In genomic region chr17:32875904-32876413, GRCh38 we compare ENCODE assay signal across 9 cellular contexts. TPM values are rescaled to one million over a fixed set of nuclear protein-coding genes. Genes with fewer than 3 reads are reported as not detected.
A peak's percentile ranks its signal among the peaks of the same experiment; 100 is the strongest.
DNase-seq lines count a peak whose midpoint lies in the region; ATAC-seq and TF ChIP-seq lines count a peak whose summit lies in the region.
"Had no signal": no experiment of that assay in that cellular context is flagged by ENCODE, and none has a peak within 500 bp of the region (broad histone marks: within the 10 kb centered on the region; RNA-seq: fewer than 3 reads in every experiment).

No MANE protein-coding gene starts in this region.

- no peaks in the 10 kb centered on the region for H4K20me1 ChIP-seq in PC-3 (ENCODE audit: low read length)

- intact Hi-C loops in PC-3 (cut with micrococcal nuclease): loop anchor here (2.0 kb wide), 2 partner anchors 47 to 55 kb away; no protein-coding TSS in a partner anchor

- H3K23ac ChIP-seq in neuronal stem cell (ENCODE audit: low read depth, low read length, poor library complexity): peak overlapping the region; percentile 98

- no peaks in the 10 kb centered on the region for H3K79me1 ChIP-seq in neuronal stem cell (ENCODE audit: low read depth, low read length)

- H2BK12ac ChIP-seq in neuronal stem cell (ENCODE audit: low read length): no peak overlapping the region

- H3K9ac ChIP-seq in PC-3 (ENCODE audit: low read length) (peak overlapping the region; percentile 49), neuronal stem cell (ENCODE audit: low read depth, low read length, poor library complexity) (peak overlapping the region; percentile 56)

- H3F3A ChIP-seq in PC-3 (ENCODE audit: low read length, unreplicated experiment): no peaks in the 10 kb centered on the region

- ATAC-seq in PC-3: no peak

- no peak overlapping the region for H3K18ac ChIP-seq in neuronal stem cell (ENCODE audit: low read length)

- H3K36me3 ChIP-seq in PC-3 (ENCODE audit: low read depth, low read length): no peaks in the 10 kb centered on the region
- H3K36me3 ChIP-seq in neuronal stem cell (replicated peaks in 1 of 2; ENCODE audit: control insufficient read depth in 2 of 2, insufficient read depth in 2 of 2, low read length in 2 of 2): no peaks in the 10 kb centered on the region
- H3K36me3 ChIP-seq: SJCRH30 had no signal

- H3K4me3 ChIP-seq in PC-3 (ENCODE audit: low read length) (peak overlapping the region; percentile 82), neuronal stem cell (ENCODE audit: low read length in 2 of 2) (peak overlapping the region; percentile 62 to 98)

- peaks cover 30% of the 10 kb centered on the region for H3K79me2 ChIP-seq in PC-3 (ENCODE audit: low read length)

- no peaks in the 10 kb centered on the region for H3K9me2 ChIP-seq in PC-3 (replicated peaks; ENCODE audit: low read length)

- H3K4me2 ChIP-seq in PC-3 (ENCODE audit: low read length): peak overlapping the region; percentile 92
- H3K4me2 ChIP-seq in neuronal stem cell (ENCODE audit: insufficient read depth, low read length, poor library complexity, severe bottlenecking): peak overlapping the region; percentile 94

- H3K27me3 ChIP-seq in PC-3 (ENCODE audit: low read length): no peaks in the 10 kb centered on the region
- H3K27me3 ChIP-seq in neuronal stem cell (ENCODE audit: control insufficient read depth in 3 of 3, insufficient read depth in 3 of 3, low read depth in 1 of 3, low read length in 3 of 3): peaks cover 0 to 51% (median 13%) of the 10 kb centered on the region in 3 experiments
- H3K27me3 ChIP-seq: SJCRH30 had no signal

- no peak overlapping the region for H2BK5ac ChIP-seq in neuronal stem cell (ENCODE audit: low read length)

- no peak overlapping the region for H3K4ac ChIP-seq in neuronal stem cell (ENCODE audit: low read length)

- H3K9me3 ChIP-seq in PC-3 (ENCODE audit: low read length): no peaks in the 10 kb centered on the region
- no peaks in the 10 kb centered on the region for H3K9me3 ChIP-seq in neuronal stem cell (replicated peaks in 1 of 2; ENCODE audit: control insufficient read depth in 2 of 2, insufficient read depth in 1 of 2, low read depth in 1 of 2, low read length in 2 of 2)
- H3K9me3 ChIP-seq: SJCRH30 had no signal

- peak overlapping the region; percentile 31 for H3K27ac ChIP-seq in PC-3 (ENCODE audit: low read length)
- peak overlapping the region; percentile 97 for H3K27ac ChIP-seq in epithelial cell of prostate
- no peak overlapping the region for H3K27ac ChIP-seq in neuronal stem cell (replicated peaks; ENCODE audit: low read length)
- H3K27ac ChIP-seq: SJCRH30 had no signal

- WGBS in neuronal stem cell (ENCODE audit: extremely low coverage in 2 of 2, insufficient read length in 2 of 2, insufficient replicate concordance in 1 of 2), 2 donors: no CpG with 5 or more reads among the region's 15 CpGs

- H2BK120ac ChIP-seq in neuronal stem cell (ENCODE audit: low read depth, low read length): no peak overlapping the region

- no peak for TF ChIP-seq CTCF in PC-3 (conservative IDR thresholded peaks at IDR 0.05; ENCODE audit: low read depth, low read length)

- H2AK5ac ChIP-seq in neuronal stem cell (ENCODE audit: low read depth, low read length): no peak overlapping the region

- POLR2A ChIA-PET in PC-3 (lab: Charles Lee; ENCODE audit: unreplicated experiment): no interaction called here

- DNase-seq in ELR (ENCODE audit: low read depth) (peak; percentile 17), PC-3 (peak; percentile 13), epithelial cell of prostate (ENCODE audit: low read depth, low spot score) (no peak), neuronal stem cell (ENCODE audit: low spot score) (no peak), amygdala (lab: John Stamatoyannopoulos, UW) (no peak), middle frontal gyrus (ENCODE audit: extremely low spot score, low spot score) (no peak), NCI-H1930 (lab: John Stamatoyannopoulos, UW) (no peak), retina (no peak)

- H2AFZ ChIP-seq in PC-3 (ENCODE audit: low read length) (peak overlapping the region; percentile 76), neuronal stem cell (ENCODE audit: low read length) (peak overlapping the region; percentile 100)

- no peak overlapping the region for H4K8ac ChIP-seq in neuronal stem cell (ENCODE audit: low read depth, low read length)

- peaks cover 16% of the 10 kb centered on the region for H3K4me1 ChIP-seq in PC-3 (ENCODE audit: insufficient read depth, low read length)
- peaks cover 3 to 4% of the 10 kb centered on the region in 2 donors for H3K4me1 ChIP-seq in neuronal stem cell (ENCODE audit: control insufficient read depth in 2 of 2, insufficient read depth in 1 of 2, low read depth in 1 of 2, low read length in 2 of 2)
- H3K4me1 ChIP-seq: SJCRH30 had no signal

- no peak overlapping the region for H4K91ac ChIP-seq in neuronal stem cell (ENCODE audit: low read depth, low read length, poor library complexity)

- TSS peak; percentile 65 for BruUV-seq in PC-3 (replicated peaks; lab: Mats Ljungman, UMichigan)

- H2BK15ac ChIP-seq in neuronal stem cell (ENCODE audit: low read length): no peak overlapping the region

- CTCF ChIA-PET in PC-3 (lab: Charles Lee): interaction anchor here (2.5 to 2.9 kb wide), 2 partner anchors 70 to 93 kb away, joined by 19 to 31 read pairs; no protein-coding TSS in a partner anchor

- no peak overlapping the region for H3K14ac ChIP-seq in neuronal stem cell (ENCODE audit: low read length)

RNA-seq across cellular contexts. Expression of gene MYO1D, which starts 1.0 kb away (rescaled TPM):
- 23.5 and 27.2 TPM in 2 replicates for total RNA-seq in PC-3 (2014; rRNA removed)
- 1.8 TPM for polyA plus RNA-seq in neuronal stem cell (2013, experiment 1 of 2)
- 2.3 TPM for polyA plus RNA-seq in neuronal stem cell (2013, experiment 2 of 2)

RNA-seq across cellular contexts. Expression of gene TMEM98, which starts 52.0 kb away (rescaled TPM):
- total RNA-seq in PC-3 (2014; rRNA removed): 59.0 and 59.4 TPM in 2 replicates
- 76.0 TPM for polyA plus RNA-seq in neuronal stem cell (2013, experiment 1 of 2)
- 73.5 TPM for polyA plus RNA-seq in neuronal stem cell (2013, experiment 2 of 2)

Comparison
In these comparisons a context has a peak if more than half of its experiments do, and no peak if none do; other contexts are left out.
1. DNase-seq: peak in ELR (single experiment) and PC-3 (single experiment); none in epithelial cell of prostate (single experiment), neuronal stem cell (single experiment), amygdala (0 of 56), middle frontal gyrus (single experiment), NCI-H1930 (0 of 2) and retina (single experiment).